28 cellular contexts compared by ENCODE assay signal in genomic region chr5:143987751-143988560, GRCh38.
DNase-seq lines count a peak whose midpoint lies in the region; ATAC-seq, FAIRE-seq and TF ChIP-seq lines count a peak whose summit lies in the region.
"Had no signal": no experiment of that assay in that cellular context is flagged by ENCODE, and none has a peak within 500 bp of the region (broad histone marks: within the 10 kb centered on the region; RNA-seq: fewer than 3 reads in every experiment).

No MANE protein-coding gene starts in this region.

- H3K79me2 ChIP-seq in GM12878 (ENCODE audit: control insufficient read depth, insufficient read depth, low read length) = no peaks in the 10 kb centered on the region

- H3K27ac ChIP-seq in GM12878 (ENCODE audit: control insufficient read depth, insufficient read depth) (no peak overlapping the region), ovary (no peak overlapping the region)
- H3K27ac ChIP-seq: brain microvascular endothelial cell, upper lobe of right lung had no signal

- no peaks in the 10 kb centered on the region for H4K20me1 ChIP-seq in GM12878 (ENCODE audit: control insufficient read depth, insufficient read depth)

- intact Hi-C loops in GM12878 (cut with micrococcal nuclease; ENCODE audit: unreplicated experiment) (no loop called here), ovary (cut with DNase I) (no loop called here)

- RAD21 ChIA-PET in GM12878 (lab: Charles Lee; ENCODE audit: unreplicated experiment) = no interaction called here

- H3K36me3 ChIP-seq in GM12878 (ENCODE audit: control insufficient read depth in 2 of 2, insufficient read depth in 2 of 2, low read length in 1 of 2) (no peaks in the 10 kb centered on the region), ovary (no peaks in the 10 kb centered on the region)
- H3K36me3 ChIP-seq: brain microvascular endothelial cell, heart left ventricle, upper lobe of right lung had no signal

- H3K9me3 ChIP-seq in GM12878 (replicated peaks; ENCODE audit: control insufficient read depth, insufficient read depth, low read length) (no peaks in the 10 kb centered on the region), ovary (no peaks in the 10 kb centered on the region)
- H3K9me3 ChIP-seq: heart left ventricle, SK-N-SH, upper lobe of right lung had no signal

- WGBS in GM12878 (ENCODE audit: insufficient coverage, insufficient replicate concordance, low lambda C conversion rate, missing lambda C conversion rate) = 19% methylated on average over 3 of the region's 3 CpGs
- WGBS in ovary, 3 donors = 81 to 86% (median 85%) methylated on average over 3 of the region's 3 CpGs

- H3K4me1 ChIP-seq in GM12878 (ENCODE audit: control insufficient read depth, insufficient read depth, low read length) = no peaks in the 10 kb centered on the region
- H3K4me1 ChIP-seq in ovary (ENCODE audit: insufficient read depth) = no peaks in the 10 kb centered on the region
- H3K4me1 ChIP-seq: upper lobe of right lung had no signal

- ATAC-seq in GM18907 (IDR thresholded peaks at IDR 0.05; ENCODE audit: unreplicated experiment) = peak; percentile 81
- peak; percentile 78 for ATAC-seq in HG03196 (IDR thresholded peaks at IDR 0.05; ENCODE audit: unreplicated experiment)
- ATAC-seq in GM12878 = no peak
- ATAC-seq: activated CD4-positive, alpha-beta T cell treated with anti-CD3 and anti-CD28 coated beads for 36 hours; K562; left colon; T-helper 17 cell; upper lobe of right lung had no signal

- no TSS peak for BruUV-seq in GM12878 (replicated peaks; lab: Mats Ljungman, UMichigan)

- H3K4me3 ChIP-seq in GM12878 (no peak overlapping the region), ovary (no peak overlapping the region)
- H3K4me3 ChIP-seq: heart left ventricle, K562, upper lobe of right lung had no signal

- TF ChIP-seq EP300 in GM12878 (IDR thresholded peaks at IDR 0.05; ENCODE audit: borderline replicate concordance in 1 of 2, control insufficient read depth in 1 of 2, low read depth in 2 of 2, low read length in 2 of 2) (no peak), ovary (IDR thresholded peaks at IDR 0.05) (no peak)

- no peak for TF ChIP-seq RAD21 in GM12878 (IDR thresholded peaks at IDR 0.05; ENCODE audit: insufficient read depth, low read depth, low read length)

- TF ChIP-seq CTCF in GM12878 (IDR thresholded peaks at IDR 0.05 in 2 of 3, conservative IDR thresholded peaks at IDR 0.05 in 1 of 3; ENCODE audit: control insufficient read depth in 2 of 3, extremely low read depth in 1 of 3, insufficient read depth in 1 of 3, low read depth in 3 of 3, low read length in 3 of 3) = no peak
- TF ChIP-seq CTCF in ovary (IDR thresholded peaks at IDR 0.05) = no peak

- TF ChIP-seq POLR2A in GM12878 (IDR thresholded peaks at IDR 0.05; ENCODE audit: low read depth, low read length) (no peak), ovary (IDR thresholded peaks at IDR 0.05) (no peak)

- DNase-seq in EH (ENCODE audit: low read depth) (peak; percentile 53), GM12878 (ENCODE audit: low read depth, low spot score) (no peak), T-helper 9 cell (no peak), ovary (no peak), ecto neural progenitor cell (ENCODE audit: low spot score) (no peak)
- DNase-seq: ACHN; activated CD4-positive, alpha-beta T cell treated with anti-CD3 and anti-CD28 coated beads for 36 hours; activated CD8-positive, alpha-beta memory T cell treated with anti-CD3 and anti-CD28 coated beads for 24 hours; activated T-cell treated with anti-CD3 and anti-CD28 coated beads, Interleukin-2, amount 50 U/mL, for 24 hours; brain microvascular endothelial cell; DND-41; effector CD8-positive, alpha-beta T cell; erythroblast; foreskin fibroblast; HCEC 1CT; heart left ventricle; left colon; mesendoderm; NCI-H1694 treated with DMSO at 0.1 percent for 48 hours; nucleus accumbens; SK-N-SH; small intestine; stimulated activated CD4-positive, alpha-beta T cell treated with anti-CD3 and anti-CD28 coated beads, Interleukin-1b, Interleukin-23, amount 100 ng/mL, for 48 hours; T-helper 17 cell; upper lobe of right lung had no signal

- in situ Hi-C loops in GM12878 (cut with MboI) = no loop called here

- POLR2A ChIA-PET in GM12878 (lab: Charles Lee) = no interaction called here

- H3K9ac ChIP-seq in GM12878 (ENCODE audit: control insufficient read depth, insufficient read depth, low read length) = no peak overlapping the region
- H3K9ac ChIP-seq: SK-N-SH had no signal

- H3K27me3 ChIP-seq in GM12878 (replicated peaks in 1 of 2; ENCODE audit: control insufficient read depth in 2 of 2, insufficient read depth in 2 of 2, low read length in 1 of 2) = no peaks in the 10 kb centered on the region
- no peaks in the 10 kb centered on the region for H3K27me3 ChIP-seq in ovary
- H3K27me3 ChIP-seq: brain microvascular endothelial cell, heart left ventricle, upper lobe of right lung had no signal

- SMC1A ChIA-PET in GM12878 (lab: Charles Lee; ENCODE audit: uncharacterized antibody, unreplicated experiment) = interaction anchor here (1.0 kb wide), 1 partner anchor 9 kb away, joined by 4 read pairs; no protein-coding TSS in a partner anchor

- FAIRE-seq in GM12878 (lab: Jason Lieb, UNC) = peak; percentile 54
- FAIRE-seq: K562, small intestine had no signal

- CTCF ChIA-PET in GM12878 (lab: Yijun Ruan, JAX) = interaction anchor here (1.0 kb wide), 2 partner anchors 17 to 20 kb away, joined by 4 read pairs; no protein-coding TSS in a partner anchor

- no peak overlapping the region for H3K4me2 ChIP-seq in GM12878 (ENCODE audit: control insufficient read depth, insufficient read depth)

- H2AFZ ChIP-seq in GM12878 (ENCODE audit: control insufficient read depth, low read depth, low read length) = no peak overlapping the region

TF ChIP-seq in GM12878, 131 proteins besides CTCF, POLR2A, EP300 and RAD21:
- TF ChIP-seq REST (IDR thresholded peaks at IDR 0.05; ENCODE audit: low read depth, low read length) (no peak), RUNX3 (IDR thresholded peaks at IDR 0.05; ENCODE audit: low read length) (peak; percentile 12; the same call in 1 of the 2 replicates)
